5 cellular contexts compared by ENCODE assay signal in genomic region chr20:63730189-63730733, GRCh38. TPM values are rescaled to one million over a fixed set of nuclear protein-coding genes. Genes with fewer than 3 reads are reported as not detected.
"Had no signal": no experiment of that assay in that cellular context is flagged by ENCODE, and none has a peak within 500 bp of the region (broad histone marks: within the 10 kb centered on the region; RNA-seq: fewer than 3 reads in every experiment).

No MANE protein-coding gene starts in this region.

RNA-seq across cellular contexts. Expression of gene TNFRSF6B, which starts 33.8 kb away (rescaled TPM):
- total RNA-seq: activated CD4-positive, alpha-beta memory T cell treated with anti-CD3 and anti-CD28 coated beads for 36 hours; activated naive CD4-positive, alpha-beta T cell treated with anti-CD3 and anti-CD28 coated beads, Interleukin-2, amount 50 U/mL, for 72 hours; mesothelial cell of epicardium; occipital lobe; WTC11 had no signal
